8 cellular contexts compared by ENCODE assay signal in genomic region chr6:73451166-73452106, GRCh38. TPM values are rescaled to one million over a fixed set of nuclear protein-coding genes. Genes with fewer than 3 reads are reported as not detected.
DNase-seq lines count a peak whose midpoint lies in the region; ATAC-seq, FAIRE-seq and TF ChIP-seq lines count a peak whose summit lies in the region.

No MANE protein-coding gene starts in this region.

- H3K27me3 ChIP-seq in HUES6 (ENCODE audit: control insufficient read depth, insufficient read depth, low read length) (peaks cover 15% of the 10 kb centered on the region; the same call in 1 of the 2 replicates), astrocyte (ENCODE audit: insufficient read depth, low read length) (no peaks in the 10 kb centered on the region)

- peak; percentile 62 for DNase-seq in DMS53 treated with DMSO at 0.1 percent for 48 hours (lab: John Stamatoyannopoulos, UW; ENCODE audit: unreplicated experiment)
- peak; percentile 21 to 67 (median 39) for DNase-seq in T-helper 1 cell
- DNase-seq in astrocyte (ENCODE audit: low read depth), result peak; percentile 12
- DNase-seq in hepatic stellate cell (ENCODE audit: low spot score), result peak; percentile 51
- DNase-seq in skeletal muscle cell (ENCODE audit: low read depth), result no peak
- no peak for DNase-seq in ureter (ENCODE audit: low spot score)

- peaks cover 5% of the 10 kb centered on the region for H3K79me2 ChIP-seq in astrocyte (ENCODE audit: insufficient read depth, low read length)

- peak overlapping the region; percentile 33 for H3K9ac ChIP-seq in HUES6 (ENCODE audit: low read length)
- peak overlapping the region; percentile 78 for H3K9ac ChIP-seq in astrocyte (ENCODE audit: low read length)

- no peaks in the 10 kb centered on the region for H3K36me3 Mint-ChIP-seq in astrocyte (ENCODE audit: low read depth, unreplicated experiment)

- peaks cover 17% of the 10 kb centered on the region for H3K27me3 Mint-ChIP-seq in astrocyte (ENCODE audit: low read depth, unreplicated experiment)

- peaks cover 2% of the 10 kb centered on the region for H3K9me3 Mint-ChIP-seq in astrocyte (ENCODE audit: unreplicated experiment)

- H3K4me3 Mint-ChIP-seq in astrocyte (ENCODE audit: unreplicated experiment), result peak overlapping the region; percentile 50

- peak overlapping the region; percentile 87 for H3K4me2 ChIP-seq in astrocyte (ENCODE audit: low read length)

- peak; percentile 52 for ATAC-seq in GM21423 (IDR thresholded peaks at IDR 0.05; ENCODE audit: unreplicated experiment)

- H3K27ac ChIP-seq in HUES6 (ENCODE audit: low read depth, low read length), result no peak overlapping the region
- H3K27ac ChIP-seq in astrocyte (ENCODE audit: low read depth, low read length), result peak overlapping the region; percentile 49

- peak; percentile 58 for FAIRE-seq in astrocyte (lab: Jason Lieb, UNC)

- H3K4me1 ChIP-seq in HUES6 (ENCODE audit: control insufficient read depth, insufficient read depth, low read length) (no peaks in the 10 kb centered on the region), astrocyte (ENCODE audit: insufficient read depth, low read length) (peaks cover 13% of the 10 kb centered on the region)

- H2AFZ ChIP-seq in astrocyte (ENCODE audit: low read depth, low read length), result peak overlapping the region; percentile 97

- H3K4me1 Mint-ChIP-seq in astrocyte (ENCODE audit: low read depth, unreplicated experiment), result no peaks in the 10 kb centered on the region

- H3K4me3 ChIP-seq in HUES6 (ENCODE audit: low read depth, low read length) (peak overlapping the region; percentile 44), astrocyte (ENCODE audit: insufficient read depth, low read depth, low read length) (peak overlapping the region; percentile 58), skeletal muscle cell (ENCODE audit: low read depth, low read length) (peak overlapping the region; percentile 61)

- no peak overlapping the region for H3K27ac Mint-ChIP-seq in astrocyte (ENCODE audit: unreplicated experiment)

- H3K36me3 ChIP-seq in HUES6 (ENCODE audit: control insufficient read depth, insufficient read depth, low read length), result no peaks in the 10 kb centered on the region
- no peaks in the 10 kb centered on the region for H3K36me3 ChIP-seq in astrocyte (ENCODE audit: insufficient read depth, low read length)

- no peaks in the 10 kb centered on the region for H4K20me1 ChIP-seq in astrocyte (ENCODE audit: insufficient read depth, low read length)

- no peaks in the 10 kb centered on the region for H3K9me3 ChIP-seq in HUES6 (ENCODE audit: control insufficient read depth, insufficient read depth, low read depth, low read length)
- no peaks in the 10 kb centered on the region for H3K9me3 ChIP-seq in astrocyte (ENCODE audit: insufficient read depth, low read depth, low read length)

- TF ChIP-seq CTCF in astrocyte (IDR thresholded peaks at IDR 0.05; ENCODE audit: insufficient read depth, low read depth, low read length), result no peak

RNA-seq across cellular contexts. Expression of gene CGAS, which starts 0.7 kb away (rescaled TPM):
- total RNA-seq in astrocyte, result 0.16 and 0.34 TPM in 2 replicates
- 5.2 TPM for total RNA-seq in ureter

RNA-seq across cellular contexts. Expression of gene MTO1, which starts 10.1 kb away (rescaled TPM):
- total RNA-seq in astrocyte (15.5 and 17.6 TPM in 2 replicates), ureter (42.5 TPM)

RNA-seq across cellular contexts. Expression of gene DDX43, which starts 56.8 kb away (rescaled TPM):
- total RNA-seq in astrocyte, result not detected in 2 replicates
- total RNA-seq in ureter, result 0.94 TPM

Comparison
In these comparisons a context has a peak if more than half of its experiments do, and no peak if none do; other contexts are left out.
1. DNase-seq: peak in DMS53 treated with DMSO at 0.1 percent for 48 hours (single experiment), T-helper 1 cell (5 of 5), astrocyte (single experiment) and hepatic stellate cell (single experiment); none in skeletal muscle cell (single experiment) and ureter (single experiment).
2. Peak in every context shown above with its lines, with median percentiles within 50 percentile points of each other: H3K4me3 ChIP-seq.